1 cellular context compared by ENCODE assay signal in genomic region chr5:157594237-157594636, GRCh38.
TF ChIP-seq lines count a peak whose summit lies in the region.

No MANE protein-coding gene starts in this region.

TF ChIP-seq in SK-N-SH, 30 proteins besides CTCF, POLR2A, EP300 and RAD21 (continued from another document):
- TF ChIP-seq IRF3 (IDR thresholded peaks at IDR 0.05; ENCODE audit: low read depth, low read length) (no peak), POLR2AphosphoS5 (IDR thresholded peaks at IDR 0.05; ENCODE audit: low read depth, low read length) (no peak), FOXM1 (IDR thresholded peaks at IDR 0.05; ENCODE audit: low read depth) (no peak), USF2 (IDR thresholded peaks at IDR 0.05; ENCODE audit: borderline replicate concordance, low read depth, low read length) (no peak), RXRA (IDR thresholded peaks at IDR 0.05; ENCODE audit: borderline replicate concordance, low read depth) (no peak), REST (IDR thresholded peaks at IDR 0.05; ENCODE audit: low read depth, low read length) (no peak), ELF1 (IDR thresholded peaks at IDR 0.05) (no peak), CHD2 (IDR thresholded peaks at IDR 0.05; ENCODE audit: low read length, partially characterized antibody) (no peak), EZH2phosphoT487 (IDR thresholded peaks at IDR 0.05; ENCODE audit: borderline replicate concordance, low read depth) (no peak), FOXJ3 (CRISPR knock-in tag; IDR thresholded peaks at IDR 0.05) (no peak), JUND (IDR thresholded peaks at IDR 0.05) (no peak), FOSL2 (IDR thresholded peaks at IDR 0.05; ENCODE audit: borderline replicate concordance, low read depth) (no peak), SMC3 (IDR thresholded peaks at IDR 0.05; ENCODE audit: low read depth, low read length) (no peak), YY1 (IDR thresholded peaks at IDR 0.05; ENCODE audit: low read depth) (no peak), MXI1 (IDR thresholded peaks at IDR 0.05; ENCODE audit: low read depth, low read length) (no peak), TAF1 (IDR thresholded peaks at IDR 0.05; ENCODE audit: borderline replicate concordance, low read depth, low read length) (no peak)
